Comparison of ENCODE assay signal across 28 cellular contexts in genomic region chr10:93103953-93104352, GRCh38. TPM values are rescaled to one million over a fixed set of nuclear protein-coding genes. Genes with fewer than 3 reads are reported as not detected.
DNase-seq lines count a peak whose midpoint lies in the region; ATAC-seq, FAIRE-seq and TF ChIP-seq lines count a peak whose summit lies in the region.
"Had no signal": no experiment of that assay in that cellular context is flagged by ENCODE, and none has a peak within 500 bp of the region (broad histone marks: within the 10 kb centered on the region; RNA-seq: fewer than 3 reads in every experiment).

No MANE protein-coding gene starts in this region.

- DNase-seq in D721Med (ENCODE audit: insufficient read length, low spot score) (no peak), H54 (ENCODE audit: insufficient read length, low spot score) (no peak), SJCRH30 (no peak), LoVo (ENCODE audit: low spot score) (no peak)
- DNase-seq: AML-193; Caco-2; Calu3; CD4-positive, alpha-beta T cell; CD8-positive, alpha-beta T cell; DMS 273 treated with DMSO at 0.1 percent for 48 hours; DMS153; DMS53; DMS79; DND-41; EL; GDM1 had no signal

- FAIRE-seq in D721Med (lab: Jason Lieb, UNC) (peak; percentile 29), H54 (lab: Jason Lieb, UNC) (peak; percentile 6)
- FAIRE-seq: A549, GM12878, GM12892, GM18507 had no signal

- H3K4me3 ChIP-seq in HEK293 (ENCODE audit: low read depth, low read length) (no peak overlapping the region), SJCRH30 (no peak overlapping the region)
- H3K4me3 ChIP-seq: A549; BLaER1 treated with 17β-estradiol and CSF1 and Interleukin-3, amounts not matched to agents 10 nM and 100 nM; GM12878 had no signal

- POLR2A ChIA-PET in HEK293 (lab: Yijun Ruan, JAX): no interaction called here

- TF ChIP-seq CTCF in D721Med (IDR thresholded peaks at IDR 0.05; ENCODE audit: insufficient read depth, missing control alignments) (no peak), HEK293 (tag by site-specific recombination; IDR thresholded peaks at IDR 0.05) (no peak)

- H3K27ac ChIP-seq in HEK293 (ENCODE audit: extremely low read depth, low read depth, low read length): no peak overlapping the region
- no peak overlapping the region for H3K27ac ChIP-seq in SJCRH30
- H3K27ac ChIP-seq: 22Rv1; A549; BLaER1 treated with 17β-estradiol and CSF1 and Interleukin-3, amounts not matched to agents 10 nM and 100 nM; C4-2B had no signal

- H3K27me3 ChIP-seq in SJCRH30: no peaks in the 10 kb centered on the region
- H3K27me3 ChIP-seq: BLaER1 treated with 17β-estradiol and CSF1 and Interleukin-3, amounts not matched to agents 10 nM and 100 nM had no signal

- H3K9me3 ChIP-seq in HEK293 (ENCODE audit: control insufficient read depth, insufficient read depth, low read depth, low read length): no peaks in the 10 kb centered on the region
- no peaks in the 10 kb centered on the region; the same call in 1 of the 2 replicates for H3K9me3 ChIP-seq in SJCRH30 (replicated peaks)
- H3K9me3 ChIP-seq: Caco-2 had no signal

- H3K36me3 ChIP-seq in HEK293 (ENCODE audit: control insufficient read depth in 2 of 2, insufficient read depth in 1 of 2, low read length in 2 of 2) (no peaks in the 10 kb centered on the region), SJCRH30 (no peaks in the 10 kb centered on the region)
- H3K36me3 ChIP-seq: BLaER1 treated with 17β-estradiol and CSF1 and Interleukin-3, amounts not matched to agents 10 nM and 100 nM had no signal

- no peak for TF ChIP-seq POLR2A in H54 (IDR thresholded peaks at IDR 0.05; ENCODE audit: low read depth, low read length)

- H3K4me1 ChIP-seq in HEK293 (ENCODE audit: control insufficient read depth, insufficient read depth, low read length): no peaks in the 10 kb centered on the region
- H3K4me1 ChIP-seq in SJCRH30: no peaks in the 10 kb centered on the region

- CTCF ChIA-PET in HEK293 (lab: Yijun Ruan, JAX): interaction anchor here (0.7 to 2.2 kb wide), 5 partner anchors 11 to 378 kb away, joined by 3 to 11 read pairs (median 3); partner anchors contain the start of gene MYOF

- ATAC-seq in HG02885 (IDR thresholded peaks at IDR 0.05; ENCODE audit: poor library complexity, unreplicated experiment): no peak
- ATAC-seq: A549; CD8-positive, alpha-beta T cell; GM12878 had no signal

TF ChIP-seq in HEK293, 187 proteins besides CTCF, POLR2A, EP300 and RAD21:
- TF ChIP-seq ZNF707 (tag by site-specific recombination; IDR thresholded peaks at IDR 0.05) (no peak), ZNF19 (tag by site-specific recombination; IDR thresholded peaks at IDR 0.05; ENCODE audit: low read depth) (no peak), SETDB1 (IDR thresholded peaks at IDR 0.05; ENCODE audit: insufficient read length, low read length) (peak; percentile 66)

RNA-seq across cellular contexts. Expression of gene CYP26A1, which starts 30.3 kb away (rescaled TPM):
- not detected in 2 replicates for total RNA-seq in SJCRH30 (2014; rRNA removed; shearing (Covaris generic))
- total RNA-seq: B cell; CD4-positive, alpha-beta T cell; CD8-positive, alpha-beta T cell; GM12878 had no signal

RNA-seq across cellular contexts. Expression of gene CYP26C1, which starts 43.4 kb away (rescaled TPM):
- total RNA-seq in SJCRH30 (2014; rRNA removed; shearing (Covaris generic)): not detected in 2 replicates
- total RNA-seq: A172, G401 had no signal
